8 cellular contexts compared by ENCODE assay signal in the genomic region with DNA sequence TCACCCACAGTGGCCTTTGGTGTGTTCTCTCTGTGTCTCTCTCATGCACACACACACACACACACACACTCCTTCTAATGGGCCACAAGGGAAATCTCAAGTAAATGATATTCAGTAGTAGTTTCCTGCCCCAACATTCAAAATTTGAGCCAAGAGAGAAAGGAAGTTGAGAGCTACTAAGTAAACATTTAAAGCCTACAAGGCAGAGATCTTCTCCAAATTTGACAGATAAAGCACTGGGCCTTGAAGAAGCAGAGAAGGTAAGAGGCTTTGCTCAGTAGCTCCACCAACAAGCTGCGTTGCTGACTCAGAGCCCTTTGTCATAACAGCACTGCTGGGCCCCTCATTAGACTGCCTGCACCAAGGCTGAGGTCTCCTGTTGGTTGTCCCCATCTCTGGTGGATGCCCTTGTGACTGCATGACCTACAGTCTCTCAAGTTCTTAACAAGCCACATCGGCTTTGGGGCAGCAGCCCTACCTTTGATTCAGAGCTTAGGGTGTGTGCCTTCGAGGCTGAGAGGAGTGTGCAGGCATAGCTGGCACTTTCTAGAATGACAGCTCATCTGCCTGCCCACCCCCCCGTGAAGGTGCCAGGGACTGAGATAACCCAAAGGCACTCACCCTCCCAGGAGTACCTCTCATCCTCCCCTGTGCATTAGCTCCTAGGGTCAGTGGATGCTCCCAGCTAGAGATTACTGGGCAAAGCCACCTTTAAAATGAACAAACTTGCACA. TPM values are rescaled to one million over a fixed set of nuclear protein-coding genes. Genes with fewer than 3 reads are reported as not detected.
DNase-seq lines count a peak whose midpoint lies in the region; ATAC-seq and TF ChIP-seq lines count a peak whose summit lies in the region.

No MANE protein-coding gene starts in this region.

- CTCF ChIA-PET in MCF 10A (lab: Yijun Ruan, JAX): interaction anchor here (1.1 to 2.5 kb wide), 2 partner anchors 237 to 259 kb away, joined by 3 to 12 read pairs; no protein-coding TSS in a partner anchor
- CTCF ChIA-PET in mammary epithelial cell (lab: Charles Lee; ENCODE audit: low non-redundant PET): no interaction called here

- in situ Hi-C loops in mammary epithelial cell (cut with MboI; ENCODE audit: low sequenced_read_pairs in 2 of 2): no loop called here

- no peaks in the 10 kb centered on the region for H3K36me3 Mint-ChIP-seq in MCF 10A (ENCODE audit: insufficient read depth, unreplicated experiment)
- H3K36me3 Mint-ChIP-seq in stimulated activated effector memory CD8-positive, alpha-beta T cell treated with anti-CD3 and anti-CD28 coated beads, Interleukin-12 subunit alpha, Interleukin-12 subunit beta, amount 100 ng/mL, for 72 hours: no peaks in the 10 kb centered on the region

- no peaks in the 10 kb centered on the region for H3K4me1 ChIP-seq in mammary epithelial cell (ENCODE audit: insufficient read depth, low read length)

- H4K20me1 ChIP-seq in mammary epithelial cell (ENCODE audit: insufficient read depth, low read length): no peaks in the 10 kb centered on the region

- H3K4me3 ChIP-seq in mammary epithelial cell (replicated peaks in 1 of 3; ENCODE audit: insufficient read depth in 1 of 3, low read depth in 2 of 3, low read length in 3 of 3) (no peak overlapping the region), WERI-Rb-1 (ENCODE audit: low read depth, low read length) (no peak overlapping the region)

- H3K4me1 Mint-ChIP-seq in MCF 10A (ENCODE audit: insufficient read depth, unreplicated experiment): no peaks in the 10 kb centered on the region
- H3K4me1 Mint-ChIP-seq in stimulated activated effector memory CD8-positive, alpha-beta T cell treated with anti-CD3 and anti-CD28 coated beads, Interleukin-12 subunit alpha, Interleukin-12 subunit beta, amount 100 ng/mL, for 72 hours: peaks cover 24% of the 10 kb centered on the region

- H3K27ac ChIP-seq in mammary epithelial cell (ENCODE audit: insufficient read depth, low read depth, low read length): no peak overlapping the region
- no peak overlapping the region for H3K27ac ChIP-seq in WERI-Rb-1

- H3K9me3 Mint-ChIP-seq in MCF 10A (ENCODE audit: unreplicated experiment): no peaks in the 10 kb centered on the region
- no peaks in the 10 kb centered on the region for H3K9me3 Mint-ChIP-seq in stimulated activated effector memory CD8-positive, alpha-beta T cell treated with anti-CD3 and anti-CD28 coated beads, Interleukin-12 subunit alpha, Interleukin-12 subunit beta, amount 100 ng/mL, for 72 hours

- peak overlapping the region; percentile 25 for H3K27ac Mint-ChIP-seq in MCF 10A (ENCODE audit: low read depth, unreplicated experiment)
- peak overlapping the region; percentile 79 for H3K27ac Mint-ChIP-seq in stimulated activated effector memory CD8-positive, alpha-beta T cell treated with anti-CD3 and anti-CD28 coated beads, Interleukin-12 subunit alpha, Interleukin-12 subunit beta, amount 100 ng/mL, for 72 hours

- H3K27me3 ChIP-seq in mammary epithelial cell (ENCODE audit: insufficient read depth, low read length) (no peaks in the 10 kb centered on the region), WERI-Rb-1 (ENCODE audit: insufficient read depth, low read depth, severe bottlenecking) (no peaks in the 10 kb centered on the region)

- BruUV-seq in MCF 10A (replicated peaks; lab: Mats Ljungman, UMichigan) (no TSS peak), mammary epithelial cell (replicated peaks; lab: Mats Ljungman, UMichigan) (no TSS peak)

- H3K4me3 Mint-ChIP-seq in MCF 10A (ENCODE audit: unreplicated experiment): no peak overlapping the region
- no peak overlapping the region for H3K4me3 Mint-ChIP-seq in stimulated activated effector memory CD8-positive, alpha-beta T cell treated with anti-CD3 and anti-CD28 coated beads, Interleukin-12 subunit alpha, Interleukin-12 subunit beta, amount 100 ng/mL, for 72 hours

- dilution Hi-C loops in mammary epithelial cell (cut with HindIII; ENCODE audit: low sequenced_read_pairs): no loop called here

- 100% methylated on average over 3 of the region's 4 CpGs for WGBS in mammary epithelial cell (ENCODE audit: low coverage, missing lambda C conversion rate)

- intact Hi-C loops in MCF 10A (cut with micrococcal nuclease): no loop called here
- intact Hi-C loops in mammary epithelial cell (cut with micrococcal nuclease): loop anchor here (10.0 kb wide), 1 partner anchor 58 kb away; a partner anchor contains a TSS

- POLR2A ChIA-PET in MCF 10A (lab: Yijun Ruan, JAX): no interaction called here

- H3K27me3 Mint-ChIP-seq in MCF 10A (ENCODE audit: insufficient read depth, unreplicated experiment): no peaks in the 10 kb centered on the region

- peak; percentile 48 for ATAC-seq in HG02870 (IDR thresholded peaks at IDR 0.05; ENCODE audit: unreplicated experiment)
- peak; percentile 98 for ATAC-seq in stimulated activated effector memory CD8-positive, alpha-beta T cell treated with anti-CD3 and anti-CD28 coated beads, Interleukin-12 subunit alpha, Interleukin-12 subunit beta, amount 100 ng/mL, for 72 hours

- H3K36me3 ChIP-seq in mammary epithelial cell (ENCODE audit: insufficient read depth, low read length): no peaks in the 10 kb centered on the region
- H3K36me3 ChIP-seq in WERI-Rb-1: no peaks in the 10 kb centered on the region

- no peak for DNase-seq in MCF 10A (ENCODE audit: unreplicated experiment)
- DNase-seq in mammary epithelial cell: no peak
- peak; percentile 43 for DNase-seq in WERI-Rb-1
- peak; percentile 7 to 62 for DNase-seq in stimulated activated effector memory CD8-positive, alpha-beta T cell treated with anti-CD3 and anti-CD28 coated beads, Interleukin-12 subunit alpha, Interleukin-12 subunit beta, amount 100 ng/mL, for 72 hours (ENCODE audit: low spot score in 2 of 2)
- DNase-seq in cortex of kidney (lab: John Stamatoyannopoulos, UW): no peak
- DNase-seq in LoVo (ENCODE audit: low spot score): no peak
- DNase-seq in NCI-H1092 (lab: John Stamatoyannopoulos, UW): no peak

- no peak overlapping the region for H2AFZ ChIP-seq in mammary epithelial cell (ENCODE audit: low read depth, low read length)

- H3K9me3 ChIP-seq in mammary epithelial cell (replicated peaks; ENCODE audit: insufficient read depth, low read length) (no peaks in the 10 kb centered on the region), WERI-Rb-1 (ENCODE audit: severe bottlenecking) (no peaks in the 10 kb centered on the region)

- TF ChIP-seq CTCF in MCF 10A (IDR thresholded peaks at IDR 0.05; ENCODE audit: unreplicated experiment) (no peak), mammary epithelial cell (conservative IDR thresholded peaks at IDR 0.05 in 1 of 2, IDR thresholded peaks at IDR 0.05 in 1 of 2; ENCODE audit: extremely low read depth in 1 of 2, insufficient read depth in 1 of 2, low read depth in 1 of 2, low read length in 2 of 2) (no peak), WERI-Rb-1 (IDR thresholded peaks at IDR 0.05; ENCODE audit: low read depth, low read length) (no peak)

- H3K4me2 ChIP-seq in mammary epithelial cell (ENCODE audit: insufficient read depth, low read depth, low read length): no peak overlapping the region

- no peaks in the 10 kb centered on the region for H3K79me2 ChIP-seq in mammary epithelial cell (ENCODE audit: insufficient read depth, low read length)

- no peak overlapping the region for H3K9ac ChIP-seq in mammary epithelial cell (ENCODE audit: insufficient read depth, low read length)

RNA-seq across cellular contexts. Expression of a gene that starts 32.3 kb away (rescaled TPM):
- total RNA-seq in MCF 10A (2022) (0.33 and 1.2 TPM in 2 replicates), mammary epithelial cell (under 1 TPM; under 0.01 to 0.14 TPM)
- 0.01 TPM for polyA plus RNA-seq in mammary epithelial cell
- polyA minus RNA-seq in mammary epithelial cell: not detected

Comparison
In these comparisons a context has a peak if more than half of its experiments do, and no peak if none do; other contexts are left out.
1. DNase-seq: peak in WERI-Rb-1 (single experiment) and stimulated activated effector memory CD8-positive, alpha-beta T cell treated with anti-CD3 and anti-CD28 coated beads, Interleukin-12 subunit alpha, Interleukin-12 subunit beta, amount 100 ng/mL, for 72 hours (2 of 2); none in MCF 10A (single experiment), mammary epithelial cell (single experiment), cortex of kidney (single experiment), LoVo (single experiment) and NCI-H1092 (single experiment).